Comparison of ENCODE assay signal across 17 cellular contexts in the genomic region with DNA sequence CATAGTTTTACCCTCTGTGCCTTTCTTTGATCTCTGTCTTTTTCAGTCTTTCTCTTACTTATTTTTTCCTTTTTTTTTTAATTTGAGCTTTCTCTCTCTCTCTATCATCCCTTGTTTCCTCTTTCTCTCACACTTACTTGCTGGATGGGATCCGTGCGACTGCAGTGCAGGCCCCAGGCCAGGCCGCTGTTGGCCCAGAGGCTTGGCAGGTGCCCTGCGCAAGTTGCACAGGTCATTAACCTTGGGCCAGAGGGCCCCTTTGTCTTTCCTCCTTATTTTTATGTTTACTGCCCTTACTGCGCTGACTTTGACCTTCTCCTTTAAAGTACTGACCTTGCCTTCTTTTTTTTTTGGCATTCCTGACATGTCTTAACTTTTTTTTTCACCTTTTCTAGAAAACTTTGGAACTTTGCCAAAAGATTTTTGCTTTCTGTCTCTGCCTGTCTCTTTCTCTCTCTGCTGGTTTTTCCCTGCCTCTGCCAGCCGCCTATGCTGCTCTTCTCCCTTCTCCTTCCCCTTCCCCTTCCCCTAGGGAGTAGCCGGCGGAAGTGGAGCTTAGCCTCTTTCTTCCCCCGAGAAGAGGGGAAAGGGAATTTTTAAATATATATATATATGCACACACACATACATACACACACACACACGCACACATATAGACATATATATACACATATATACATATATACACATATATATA. TPM values are rescaled to one million over a fixed set of nuclear protein-coding genes. Genes with fewer than 3 reads are reported as not detected.
DNase-seq lines count a peak whose midpoint lies in the region; ATAC-seq, FAIRE-seq and TF ChIP-seq lines count a peak whose summit lies in the region.
"Had no signal": no experiment of that assay in that cellular context is flagged by ENCODE, and none has a peak within 500 bp of the region (broad histone marks: within the 10 kb centered on the region; RNA-seq: fewer than 3 reads in every experiment).

No MANE protein-coding gene starts in this region.

- H3K4ac ChIP-seq in H1 (replicated peaks; ENCODE audit: insufficient read length, low read depth, low read length), result no peak overlapping the region

- no peaks in the 10 kb centered on the region for H3K79me1 ChIP-seq in H1 (ENCODE audit: low read depth, low read length)

- H3K4me1 Mint-ChIP-seq in CD8-positive, alpha-beta T cell (ENCODE audit: low read depth), result no peaks in the 10 kb centered on the region
- H3K4me1 Mint-ChIP-seq in mesothelial cell of epicardium, result peaks cover 8% of the 10 kb centered on the region

- no peaks in the 10 kb centered on the region for H4K20me1 ChIP-seq in H1 (replicated peaks in 1 of 2; ENCODE audit: control insufficient read depth in 1 of 2, insufficient read depth in 2 of 2, low read length in 2 of 2)

- CTCF ChIA-PET in CD8-positive, alpha-beta T cell (lab: Charles Lee), result no interaction called here
- CTCF ChIA-PET in H1 (lab: Charles Lee; ENCODE audit: partially characterized antibody), result interaction anchor here (0.7 to 2.4 kb wide), 2 partner anchors 37 to 120 kb away, joined by 3 to 10 read pairs; no protein-coding TSS in a partner anchor

- peak; percentile 50 for FAIRE-seq in H1 (lab: Jason Lieb, UNC)

- no peak overlapping the region for H3K27ac ChIP-seq in CD8-positive, alpha-beta T cell (ENCODE audit: low read depth, low read length)
- H3K27ac ChIP-seq in SK-N-MC (peak overlapping the region; percentile 58), H1 (ENCODE audit: low read depth, low read length) (no peak overlapping the region)
- H3K27ac ChIP-seq: RWPE1, SJCRH30 had no signal

- H3K23ac ChIP-seq in H1 (ENCODE audit: insufficient read length), result no peak overlapping the region

- H3K36me3 Mint-ChIP-seq in CD8-positive, alpha-beta T cell, result no peaks in the 10 kb centered on the region
- no peaks in the 10 kb centered on the region for H3K36me3 Mint-ChIP-seq in mesothelial cell of epicardium

- H3K27me3 Mint-ChIP-seq in CD8-positive, alpha-beta T cell (ENCODE audit: low read depth), result peaks cover 17% of the 10 kb centered on the region
- H3K27me3 Mint-ChIP-seq in mesothelial cell of epicardium (ENCODE audit: low read depth), result no peaks in the 10 kb centered on the region

- TF ChIP-seq CTCF in CD8-positive, alpha-beta T cell (IDR thresholded peaks at IDR 0.05), result no peak
- TF ChIP-seq CTCF in H1 (IDR thresholded peaks at IDR 0.05; ENCODE audit: control extremely low read depth in 1 of 3, insufficient read depth in 1 of 3, low read depth in 1 of 3, low read length in 3 of 3), result no peak
- no peak for TF ChIP-seq CTCF in mesothelial cell of epicardium (IDR thresholded peaks at IDR 0.05; ENCODE audit: unreplicated experiment)

- H3K18ac ChIP-seq in H1 (ENCODE audit: extremely low read depth, low read length), result no peak overlapping the region

- no peak overlapping the region for H4K91ac ChIP-seq in H1 (replicated peaks; ENCODE audit: insufficient read length, low read length)

- H2BK15ac ChIP-seq in H1 (ENCODE audit: low read length), result no peak overlapping the region

- H4K8ac ChIP-seq in H1 (ENCODE audit: extremely low read depth, insufficient read depth, low read length), result no peak overlapping the region

- intact Hi-C loops in CD8-positive, alpha-beta T cell (cut with DNase I, micrococcal nuclease), result no loop called here

- H3K9me3 ChIP-seq in CD8-positive, alpha-beta T cell (ENCODE audit: low read length), result no peaks in the 10 kb centered on the region
- H3K9me3 ChIP-seq in SK-N-MC (ENCODE audit: low read depth, low read length), result no peaks in the 10 kb centered on the region
- H3K9me3 ChIP-seq in H1 (ENCODE audit: insufficient read depth in 2 of 2, low read depth in 1 of 2, low read length in 1 of 2), result no peaks in the 10 kb centered on the region
- H3K9me3 ChIP-seq: BE2C, SJCRH30 had no signal

- no peak overlapping the region for H2AFZ ChIP-seq in H1 (ENCODE audit: low read length)

- no peak overlapping the region for H2BK12ac ChIP-seq in H1 (ENCODE audit: low read depth, low read length)

- H3K36me3 ChIP-seq in CD8-positive, alpha-beta T cell (ENCODE audit: insufficient read depth, low read length), result no peaks in the 10 kb centered on the region
- no peaks in the 10 kb centered on the region for H3K36me3 ChIP-seq in SK-N-MC (ENCODE audit: insufficient read depth, low read length)
- no peaks in the 10 kb centered on the region for H3K36me3 ChIP-seq in H1 (ENCODE audit: control insufficient read depth in 2 of 4, insufficient read depth in 4 of 4, low read length in 3 of 4)
- H3K36me3 ChIP-seq: BE2C, SJCRH30 had no signal

- H3K79me2 ChIP-seq in H1 (ENCODE audit: control insufficient read depth in 1 of 2, insufficient read depth in 2 of 2, low read length in 2 of 2), result no peaks in the 10 kb centered on the region

- no peak overlapping the region for H3K4me3 Mint-ChIP-seq in CD8-positive, alpha-beta T cell
- H3K4me3 Mint-ChIP-seq in mesothelial cell of epicardium, result no peak overlapping the region
- H3K4me3 Mint-ChIP-seq: CD4-positive, alpha-beta T cell had no signal

- H3K23me2 ChIP-seq in H1 (ENCODE audit: low read depth, low read length), result no peaks in the 10 kb centered on the region

- H3K56ac ChIP-seq in H1 (replicated peaks; ENCODE audit: insufficient read length, low read depth, low read length), result no peak overlapping the region

- no peak for TF ChIP-seq EP300 in H1 (IDR thresholded peaks at IDR 0.05; ENCODE audit: borderline replicate concordance in 1 of 2, low read depth in 2 of 2, low read length in 2 of 2)

- H2BK20ac ChIP-seq in H1 (ENCODE audit: low read length), result no peak overlapping the region

- no peak for TF ChIP-seq RAD21 in H1 (IDR thresholded peaks at IDR 0.05 in 1 of 2, conservative IDR thresholded peaks at IDR 0.05 in 1 of 2; ENCODE audit: low read depth in 2 of 2, low read length in 2 of 2)

- H3K14ac ChIP-seq in H1 (ENCODE audit: insufficient read length), result no peak overlapping the region

- DNase-seq in CD8-positive, alpha-beta T cell, result no peak
- DNase-seq in SK-N-MC (ENCODE audit: low read depth, low spot score) (no peak), H1 (ENCODE audit: low read depth in 1 of 2, low spot score in 2 of 2) (no peak), mesothelial cell of epicardium (ENCODE audit: low spot score in 2 of 2, unreplicated experiment in 2 of 2) (no peak), NCI-H2081 (lab: John Stamatoyannopoulos, UW) (no peak), dermis blood vessel endothelial cell (no peak)
- DNase-seq in activated naive CD4-positive, alpha-beta T cell treated with Interleukin-2 at 50 U/mL for 16 hours, result no peak
- DNase-seq in stimulated activated CD4-positive, alpha-beta T cell treated with anti-CD3 and anti-CD28 coated beads, Interleukin-2, amount 100 ng/mL, for 48 hours, result no peak
- DNase-seq: BE2C; CD4-positive, alpha-beta T cell; KG1; NCI-H146; NCI-H2107; NCI-H446 treated with DMSO at 0.1 percent for 48 hours; SJCRH30 had no signal

- H3K27me3 ChIP-seq in CD8-positive, alpha-beta T cell (ENCODE audit: insufficient read depth, low read length), result peaks cover 4% of the 10 kb centered on the region
- peaks cover 0 to 9% (median 3%) of the 10 kb centered on the region in 4 experiments; a peak in 4 of 7 replicates for H3K27me3 ChIP-seq in H1 (replicated peaks in 1 of 4; ENCODE audit: control insufficient read depth in 3 of 4, extremely low read depth in 1 of 4, insufficient read depth in 3 of 4, low read length in 3 of 4)
- H3K27me3 ChIP-seq: BE2C had no signal

- H3K27ac Mint-ChIP-seq in CD8-positive, alpha-beta T cell, result peak overlapping the region; percentile 22
- peak overlapping the region; percentile 67 for H3K27ac Mint-ChIP-seq in mesothelial cell of epicardium
- H3K27ac Mint-ChIP-seq: CD4-positive, alpha-beta T cell had no signal

- H3K9ac ChIP-seq in SK-N-MC (ENCODE audit: insufficient read length) (peak overlapping the region; percentile 27), H1 (replicated peaks in 1 of 4; ENCODE audit: extremely low read depth in 1 of 4, low read depth in 3 of 4, low read length in 3 of 4) (no peak overlapping the region)

- peak overlapping the region in 1 of 2 experiments; percentile 43; a peak in 2 of 4 replicates for H3K4me2 ChIP-seq in H1 (ENCODE audit: insufficient read depth in 1 of 2, low read depth in 2 of 2, low read length in 2 of 2)

- H2BK120ac ChIP-seq in H1 (replicated peaks; ENCODE audit: low read depth, low read length), result no peak overlapping the region

- H3K9me3 Mint-ChIP-seq in CD8-positive, alpha-beta T cell, result no peaks in the 10 kb centered on the region
- no peaks in the 10 kb centered on the region for H3K9me3 Mint-ChIP-seq in mesothelial cell of epicardium
- H3K9me3 Mint-ChIP-seq: CD4-positive, alpha-beta T cell had no signal

- 16% methylated on average over 9 of the region's 10 CpGs; no CpG with 5 or more reads in 1 of the 2 experiments for WGBS in H1 (ENCODE audit: extremely low coverage in 1 of 2, insufficient coverage in 1 of 2, insufficient read length in 1 of 2, insufficient replicate concordance in 2 of 2, low coverage in 1 of 2, low lambda C conversion rate in 2 of 2, missing lambda C conversion rate in 1 of 2), 2 experiments

- no peak overlapping the region for H2BK5ac ChIP-seq in H1 (ENCODE audit: low read depth, low read length)

- no peak overlapping the region for H2AK5ac ChIP-seq in H1 (ENCODE audit: low read depth, low read length)

- POLR2A ChIA-PET in CD8-positive, alpha-beta T cell (lab: Charles Lee), result no interaction called here
- POLR2A ChIA-PET in H1 (lab: Charles Lee; ENCODE audit: partially characterized antibody), result interaction anchor here (1.0 to 1.2 kb wide), 4 partner anchors 11 to 59 kb away, joined by 3 to 4 read pairs (median 3); no protein-coding TSS in a partner anchor

- no peak overlapping the region for H3K4me3 ChIP-seq in CD8-positive, alpha-beta T cell (ENCODE audit: low read depth, low read length)
- H3K4me3 ChIP-seq in SK-N-MC (peak overlapping the region; percentile 35; the same call in 1 of the 2 replicates), H1 (ENCODE audit: extremely low read depth in 1 of 4, insufficient read depth in 2 of 4, low read depth in 3 of 4, low read length in 4 of 4) (peak overlapping the region in 1 of 4 experiments; percentile 43; a peak in 3 of 8 replicates)
- H3K4me3 ChIP-seq: SJCRH30 had no signal

- no peak for TF ChIP-seq POLR2A in H1 (IDR thresholded peaks at IDR 0.05; ENCODE audit: control extremely low read depth in 1 of 2, low read depth in 2 of 2, low read length in 2 of 2)

- no peak overlapping the region for H4K5ac ChIP-seq in H1 (ENCODE audit: insufficient read length, low read depth, low read length)

- ATAC-seq in CD8-positive, alpha-beta T cell, result no peak
- ATAC-seq: HCT116 had no signal

- H3K4me1 ChIP-seq in CD8-positive, alpha-beta T cell (ENCODE audit: insufficient read depth, low read length), result no peaks in the 10 kb centered on the region
- H3K4me1 ChIP-seq in H1 (replicated peaks in 1 of 4; ENCODE audit: control insufficient read depth in 3 of 4, insufficient read depth in 4 of 4, low read length in 3 of 4), result peaks cover 0 to 5% (median 1%) of the 10 kb centered on the region in 4 experiments; a peak in 3 of 7 replicates
- H3K4me1 ChIP-seq: BE2C, SJCRH30 had no signal

RNA-seq across cellular contexts. Expression of a gene that starts 59.7 kb away (rescaled TPM):
- under 1 TPM; 0.31 to 0.35 TPM for total RNA-seq in CD8-positive, alpha-beta T cell
- total RNA-seq in H1 (2021; fragmentation: NEBNext Ultra II Directional; extraction: Animal tissue kit (Norgen Biotek cat#: 25700)), result 7.4 and 7.9 TPM in 2 replicates
- polyA plus RNA-seq in H1 (2011; rRNA removed), result 4.3 and 6.4 TPM in 2 replicates
- 3.2 TPM for polyA plus RNA-seq in H1 (2011; cell fraction: cytosol; rRNA removed)
- polyA plus RNA-seq in H1 (2011; cell fraction: nucleus; rRNA removed), result 6.0 TPM
- 4.9 to 8.0 TPM (median 7.3 TPM) in 4 replicates for polyA plus RNA-seq in H1 (2012, experiment 1 of 2)
- polyA plus RNA-seq in H1 (2012, experiment 2 of 2), result 5.8 TPM
- polyA plus RNA-seq in H1 (2013, experiment 1 of 2), result 8.3 TPM
- polyA plus RNA-seq in H1 (2013, experiment 2 of 2), result 7.3 TPM
- 6.3 and 6.4 TPM in 2 replicates for polyA minus RNA-seq in H1 (2011; rRNA and poly(A)+ RNA removed)
- 7.4 TPM for polyA minus RNA-seq in H1 (2011; cell fraction: cytosol; rRNA and poly(A)+ RNA removed)
- 5.2 TPM for polyA minus RNA-seq in H1 (2011; cell fraction: nucleus; rRNA and poly(A)+ RNA removed)
- 1.1 to 1.7 TPM (median 1.6 TPM) in 3 replicates for total RNA-seq in mesothelial cell of epicardium
- 0.17 and 0.47 TPM in 2 replicates for total RNA-seq in dermis blood vessel endothelial cell
